In the genomic region with DNA sequence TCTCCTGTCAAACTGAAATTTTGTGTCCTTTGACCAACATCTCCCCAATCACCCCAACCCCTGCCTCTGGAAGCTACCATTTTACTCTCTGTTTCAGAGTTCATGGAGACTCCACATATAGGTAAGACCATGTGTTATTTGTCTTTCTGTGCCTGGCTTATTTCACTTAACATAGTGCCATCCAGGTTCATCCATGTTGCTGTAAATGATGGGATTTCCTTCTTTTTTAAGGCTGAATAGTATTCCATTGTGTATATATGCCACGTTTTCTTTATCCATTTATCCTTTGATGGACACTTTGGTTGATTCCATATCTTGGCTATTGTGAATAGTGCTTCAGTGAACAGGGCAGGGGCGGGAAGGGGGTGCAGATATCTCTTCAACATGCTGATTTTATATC, we compare ENCODE assay signal across 27 cellular contexts.
"Had no signal": no experiment of that assay in that cellular context is flagged by ENCODE, and none has a peak within 500 bp of the region (broad histone marks: within the 10 kb centered on the region; RNA-seq: fewer than 3 reads in every experiment).

No MANE protein-coding gene starts in this region.

- H3K27me3 ChIP-seq: testis, thyroid gland, upper lobe of left lung, vagina had no signal

- FAIRE-seq: urothelium cell line had no signal

- H3K4me1 ChIP-seq: suprapubic skin, testis, thyroid gland, tibial artery, transverse colon, upper lobe of right lung, uterus, vagina had no signal

- H3K27ac ChIP-seq: stomach, suprapubic skin, testis, thoracic aorta, thyroid gland, tibial artery, tibial nerve, transverse colon, upper lobe of left lung, upper lobe of right lung, uterus, vagina had no signal

- H3K4me3 ChIP-seq: stomach, suprapubic skin, testis, thoracic aorta, thyroid gland, tibial artery, tibial nerve, transverse colon, upper lobe of left lung, upper lobe of right lung, uterus, vagina had no signal

- DNase-seq: stimulated activated CD4-positive, alpha-beta T cell treated with anti-CD3 and anti-CD28 coated beads, Interleukin-2, amount 100 ng/mL, for 48 hours; stimulated activated CD4-positive, alpha-beta T cell treated with anti-CD3 and anti-CD28 coated beads, Interleukin-4, amount 100 ng/mL, for 1 hour; stimulated activated CD4-positive, alpha-beta T cell treated with anti-CD3 and anti-CD28 coated beads, Interleukin-4, amount 100 ng/mL, for 24 hours; stimulated activated CD4-positive, alpha-beta T cell treated with anti-CD3 and anti-CD28 coated beads, Interleukin-4, amount 100 ng/mL, for 4 hours; stimulated activated CD8-positive, alpha-beta memory T cell treated with anti-CD3 and anti-CD28 coated beads, Interleukin-4, amount 100 ng/mL, for 48 hours; stimulated activated naive B cell treated with anti-CD40 and anti-IgM and Interleukin-4, amounts not matched to agents 10 μg/mL and 1 μg/mL and 100 μg/mL, for 72 hours; stimulated activated naive CD4-positive, alpha-beta T cell; stimulated activated naive CD4-positive, alpha-beta T cell treated with Interleukin-2 at 50 U/mL for 16 hours; stimulated activated naive CD8-positive, alpha-beta T cell treated with anti-CD3 and anti-CD28 coated beads, Interleukin-15, amount 100 ng/mL, for 72 hours; stimulated activated naive CD8-positive, alpha-beta T cell treated with anti-CD3 and anti-CD28 coated beads, Interleukin-15, Interleukin-2, amounts not matched to agents 100 U/mL and 50 U/mL, for 24 hours; stomach; substantia nigra; testis; thyroid gland; tibial artery; transverse colon; trophoblast cell; upper lobe of left lung; upper lobe of right lung; uterus had no signal

- H3K36me3 ChIP-seq: stomach, suprapubic skin, thoracic aorta, thyroid gland, tibial artery, tibial nerve, transverse colon, upper lobe of left lung, upper lobe of right lung, uterus, vagina had no signal

- ATAC-seq: stimulated activated effector memory CD8-positive, alpha-beta T cell treated with anti-CD3 and anti-CD28 coated beads, Interleukin-12 subunit alpha, Interleukin-12 subunit beta, amount 100 ng/mL, for 72 hours; stimulated activated memory B cell treated with anti-CD40 and anti-IgM and Interleukin-4, amounts not matched to agents 10 μg/mL and 1 μg/mL and 100 μg/mL, for 72 hours; stimulated activated naive B cell treated with anti-CD40 and anti-IgM and Interleukin-4, amounts not matched to agents 10 μg/mL and 1 μg/mL and 100 μg/mL, for 72 hours; stimulated activated naive CD8-positive, alpha-beta T cell treated with anti-CD3 and anti-CD28 coated beads, Interleukin-15, amount 100 ng/mL, for 72 hours; stimulated activated naive CD8-positive, alpha-beta T cell treated with anti-CD3 and anti-CD28 coated beads, Interleukin-15, Interleukin-2, amounts not matched to agents 100 U/mL and 50 U/mL, for 24 hours; upper lobe of right lung had no signal

- H3K9me3 ChIP-seq: stomach, suprapubic skin, testis, thoracic aorta, thyroid gland, tibial artery, tibial nerve, transverse colon, upper lobe of left lung, upper lobe of right lung, uterus, vagina had no signal
